Comparison of ENCODE assay signal across 1 cellular context in the genomic region with DNA sequence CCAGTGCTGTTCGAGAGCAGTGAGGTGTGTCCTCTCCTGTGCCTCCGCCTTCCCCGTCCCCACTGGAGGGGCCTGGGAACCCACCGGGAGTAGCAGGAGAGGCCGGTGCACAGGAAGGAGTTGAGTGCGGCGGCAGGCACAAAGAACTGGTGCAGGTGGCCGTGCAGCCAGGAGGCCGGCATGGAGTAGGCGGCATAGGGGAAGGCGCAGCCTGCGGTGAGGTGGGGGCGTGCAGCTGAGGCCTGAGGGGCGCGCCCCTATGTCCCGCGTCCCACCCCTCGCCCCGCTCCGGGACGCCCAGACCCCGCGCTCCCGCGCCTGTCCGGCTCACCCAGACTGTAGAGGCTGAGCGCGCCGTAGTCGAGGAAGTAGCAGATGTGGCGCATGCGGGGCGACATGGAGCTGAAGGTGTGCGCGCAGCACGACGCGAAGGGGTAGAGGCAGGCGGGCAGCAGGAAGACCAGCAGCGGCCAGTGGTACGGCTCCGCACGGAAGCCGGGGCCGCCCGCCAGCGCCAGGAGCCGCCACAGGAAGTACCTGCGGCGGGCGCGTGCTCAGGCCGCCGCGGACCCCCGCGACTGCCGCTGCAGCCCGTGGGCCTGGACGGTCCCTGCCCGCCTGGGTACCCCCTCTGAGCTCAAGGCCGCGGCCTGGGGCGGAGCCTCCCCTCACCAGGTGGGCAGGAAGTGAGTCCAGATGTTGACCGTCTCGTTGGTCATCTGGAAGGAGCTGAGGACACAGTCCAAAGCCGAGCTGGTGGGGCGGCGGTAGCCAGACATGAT.
TF ChIP-seq lines count a peak whose summit lies in the region.

No MANE protein-coding gene starts in this region.

TF ChIP-seq in WTC11, 78 proteins besides CTCF, POLR2A, EP300 and RAD21 (continued from another document):
- TF ChIP-seq TCF7 (CRISPR knock-in tag; IDR thresholded peaks at IDR 0.05; ENCODE audit: low read depth), result 0 out of 2 replicates have a peak, but pooled peaks have one; percentile 47
- TF ChIP-seq TEAD1 (CRISPR knock-in tag; IDR thresholded peaks at IDR 0.05), result 0 out of 2 replicates have a peak, but pooled peaks have one; percentile 77
- TF ChIP-seq FOXP1 (CRISPR knock-in tag; IDR thresholded peaks at IDR 0.05; ENCODE audit: borderline replicate concordance), result no peak
- TF ChIP-seq ZBTB21 (CRISPR knock-in tag; IDR thresholded peaks at IDR 0.05; ENCODE audit: borderline replicate concordance), result peak; percentile 41; the same call in 1 of the 2 replicates
- no peak for TF ChIP-seq ZNF396 (CRISPR knock-in tag; IDR thresholded peaks at IDR 0.05; ENCODE audit: borderline replicate concordance)
- TF ChIP-seq SP1 (CRISPR knock-in tag; conservative IDR thresholded peaks at IDR 0.05), result 0 out of 2 replicates have a peak, but pooled peaks have one; percentile 55
- TF ChIP-seq CBFB (CRISPR knock-in tag; IDR thresholded peaks at IDR 0.05; ENCODE audit: low read depth), result 0 out of 2 replicates have a peak, but pooled peaks have one; percentile 36
- TF ChIP-seq NFE2L1 (CRISPR knock-in tag; IDR thresholded peaks at IDR 0.05), result peak; percentile 82; the same call in 1 of the 2 replicates
- 0 out of 2 replicates have a peak, but pooled peaks have one; percentile 59 for TF ChIP-seq ELF4 (CRISPR knock-in tag; IDR thresholded peaks at IDR 0.05; ENCODE audit: low read depth)
- TF ChIP-seq E2F5 (CRISPR knock-in tag; IDR thresholded peaks at IDR 0.05), result 0 out of 2 replicates have a peak, but pooled peaks have one; percentile 77
- no peak for TF ChIP-seq KAT7 (CRISPR knock-in tag; IDR thresholded peaks at IDR 0.05; ENCODE audit: borderline replicate concordance)
- peak; percentile 64; the same call in 1 of the 2 replicates for TF ChIP-seq JUN (CRISPR knock-in tag; IDR thresholded peaks at IDR 0.05)
- 0 out of 2 replicates have a peak, but pooled peaks have one; percentile 9 for TF ChIP-seq TEAD4 (CRISPR knock-in tag; IDR thresholded peaks at IDR 0.05)
- TF ChIP-seq ZNF416 (CRISPR knock-in tag; IDR thresholded peaks at IDR 0.05), result 0 out of 2 replicates have a peak, but pooled peaks have one; percentile 4
- TF ChIP-seq, protein P1, sequence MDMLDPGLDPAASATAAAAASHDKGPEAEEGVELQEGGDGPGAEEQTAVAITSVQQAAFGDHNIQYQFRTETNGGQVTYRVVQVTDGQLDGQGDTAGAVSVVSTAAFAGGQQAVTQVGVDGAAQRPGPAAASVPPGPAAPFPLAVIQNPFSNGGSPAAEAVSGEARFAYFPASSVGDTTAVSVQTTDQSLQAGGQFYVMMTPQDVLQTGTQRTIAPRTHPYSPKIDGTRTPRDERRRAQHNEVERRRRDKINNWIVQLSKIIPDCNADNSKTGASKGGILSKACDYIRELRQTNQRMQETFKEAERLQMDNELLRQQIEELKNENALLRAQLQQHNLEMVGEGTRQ (CRISPR knock-in tag; IDR thresholded peaks at IDR 0.05), result no peak
- TF ChIP-seq NFATC4 (CRISPR knock-in tag; IDR thresholded peaks at IDR 0.05), result no peak
- TF ChIP-seq ZNF281 (CRISPR knock-in tag; IDR thresholded peaks at IDR 0.05), result peak; percentile 72
- no peak for TF ChIP-seq ESRRA (CRISPR knock-in tag; IDR thresholded peaks at IDR 0.05; ENCODE audit: borderline replicate concordance)
- no peak for TF ChIP-seq SMAD3 (CRISPR knock-in tag; IDR thresholded peaks at IDR 0.05; ENCODE audit: borderline replicate concordance)
- 0 out of 2 replicates have a peak, but pooled peaks have one; percentile 69 for TF ChIP-seq NR3C1 (CRISPR knock-in tag; conservative IDR thresholded peaks at IDR 0.05; ENCODE audit: low read depth)
- no peak for TF ChIP-seq JAZF1 (CRISPR knock-in tag; IDR thresholded peaks at IDR 0.05)
- 0 out of 2 replicates have a peak, but pooled peaks have one; percentile 31 for TF ChIP-seq CREM (CRISPR knock-in tag; IDR thresholded peaks at IDR 0.05)
- 0 out of 2 replicates have a peak, but pooled peaks have one; percentile 8 for TF ChIP-seq NFYB (CRISPR knock-in tag; conservative IDR thresholded peaks at IDR 0.05; ENCODE audit: low read depth)
- TF ChIP-seq, protein P2, sequence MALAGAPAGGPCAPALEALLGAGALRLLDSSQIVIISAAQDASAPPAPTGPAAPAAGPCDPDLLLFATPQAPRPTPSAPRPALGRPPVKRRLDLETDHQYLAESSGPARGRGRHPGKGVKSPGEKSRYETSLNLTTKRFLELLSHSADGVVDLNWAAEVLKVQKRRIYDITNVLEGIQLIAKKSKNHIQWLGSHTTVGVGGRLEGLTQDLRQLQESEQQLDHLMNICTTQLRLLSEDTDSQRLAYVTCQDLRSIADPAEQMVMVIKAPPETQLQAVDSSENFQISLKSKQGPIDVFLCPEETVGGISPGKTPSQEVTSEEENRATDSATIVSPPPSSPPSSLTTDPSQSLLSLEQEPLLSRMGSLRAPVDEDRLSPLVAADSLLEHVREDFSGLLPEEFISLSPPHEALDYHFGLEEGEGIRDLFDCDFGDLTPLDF (CRISPR knock-in tag; IDR thresholded peaks at IDR 0.05), result no peak
- TF ChIP-seq ZNF121 (CRISPR knock-in tag; IDR thresholded peaks at IDR 0.05), result no peak
- no peak for TF ChIP-seq ZNF232 (CRISPR knock-in tag; IDR thresholded peaks at IDR 0.05)
- no peak for TF ChIP-seq HMGA2 (CRISPR knock-in tag; IDR thresholded peaks at IDR 0.05)
- TF ChIP-seq, protein P3, sequence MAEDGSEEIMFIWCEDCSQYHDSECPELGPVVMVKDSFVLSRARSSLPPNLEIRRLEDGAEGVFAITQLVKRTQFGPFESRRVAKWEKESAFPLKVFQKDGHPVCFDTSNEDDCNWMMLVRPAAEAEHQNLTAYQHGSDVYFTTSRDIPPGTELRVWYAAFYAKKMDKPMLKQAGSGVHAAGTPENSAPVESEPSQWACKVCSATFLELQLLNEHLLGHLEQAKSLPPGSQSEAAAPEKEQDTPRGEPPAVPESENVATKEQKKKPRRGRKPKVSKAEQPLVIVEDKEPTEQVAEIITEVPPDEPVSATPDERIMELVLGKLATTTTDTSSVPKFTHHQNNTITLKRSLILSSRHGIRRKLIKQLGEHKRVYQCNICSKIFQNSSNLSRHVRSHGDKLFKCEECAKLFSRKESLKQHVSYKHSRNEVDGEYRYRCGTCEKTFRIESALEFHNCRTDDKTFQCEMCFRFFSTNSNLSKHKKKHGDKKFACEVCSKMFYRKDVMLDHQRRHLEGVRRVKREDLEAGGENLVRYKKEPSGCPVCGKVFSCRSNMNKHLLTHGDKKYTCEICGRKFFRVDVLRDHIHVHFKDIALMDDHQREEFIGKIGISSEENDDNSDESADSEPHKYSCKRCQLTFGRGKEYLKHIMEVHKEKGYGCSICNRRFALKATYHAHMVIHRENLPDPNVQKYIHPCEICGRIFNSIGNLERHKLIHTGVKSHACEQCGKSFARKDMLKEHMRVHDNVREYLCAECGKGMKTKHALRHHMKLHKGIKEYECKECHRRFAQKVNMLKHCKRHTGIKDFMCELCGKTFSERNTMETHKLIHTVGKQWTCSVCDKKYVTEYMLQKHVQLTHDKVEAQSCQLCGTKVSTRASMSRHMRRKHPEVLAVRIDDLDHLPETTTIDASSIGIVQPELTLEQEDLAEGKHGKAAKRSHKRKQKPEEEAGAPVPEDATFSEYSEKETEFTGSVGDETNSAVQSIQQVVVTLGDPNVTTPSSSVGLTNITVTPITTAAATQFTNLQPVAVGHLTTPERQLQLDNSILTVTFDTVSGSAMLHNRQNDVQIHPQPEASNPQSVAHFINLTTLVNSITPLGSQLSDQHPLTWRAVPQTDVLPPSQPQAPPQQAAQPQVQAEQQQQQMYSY (CRISPR knock-in tag; IDR thresholded peaks at IDR 0.05), result peak; percentile 56
- 0 out of 2 replicates have a peak, but pooled peaks have one; percentile 53 for TF ChIP-seq E2F4 (CRISPR knock-in tag; IDR thresholded peaks at IDR 0.05; ENCODE audit: borderline replicate concordance, low read depth)
- peak; percentile 90 for TF ChIP-seq MYBL2 (CRISPR knock-in tag; IDR thresholded peaks at IDR 0.05)
- peak; percentile 83; the same call in 1 of the 2 replicates for TF ChIP-seq ZNF138 (CRISPR knock-in tag; conservative IDR thresholded peaks at IDR 0.05)
- TF ChIP-seq EMX1 (CRISPR knock-in tag; IDR thresholded peaks at IDR 0.05), result peak; percentile 32; the same call in 1 of the 2 replicates
- TF ChIP-seq SMAD4 (CRISPR knock-in tag; IDR thresholded peaks at IDR 0.05), result no peak
- TF ChIP-seq USF1 (CRISPR knock-in tag; IDR thresholded peaks at IDR 0.05), result peak; percentile 31; the same call in 1 of the 2 replicates
- TF ChIP-seq ZNF219 (CRISPR knock-in tag; IDR thresholded peaks at IDR 0.05; ENCODE audit: borderline replicate concordance), result 0 out of 2 replicates have a peak, but pooled peaks have one; percentile 56
